ENCODE assay signal across 1 cellular context in genomic region chr16:84481051-84481735, GRCh38.
TF ChIP-seq lines count a peak whose summit lies in the region.

No MANE protein-coding gene starts in this region.

TF ChIP-seq in HepG2, 621 proteins besides CTCF, POLR2A, EP300 and RAD21 (continued from another document):
- no peak for TF ChIP-seq ZNF704 (CRISPR knock-in tag; IDR thresholded peaks at IDR 0.05; ENCODE audit: borderline replicate concordance)
